In the genomic region with DNA sequence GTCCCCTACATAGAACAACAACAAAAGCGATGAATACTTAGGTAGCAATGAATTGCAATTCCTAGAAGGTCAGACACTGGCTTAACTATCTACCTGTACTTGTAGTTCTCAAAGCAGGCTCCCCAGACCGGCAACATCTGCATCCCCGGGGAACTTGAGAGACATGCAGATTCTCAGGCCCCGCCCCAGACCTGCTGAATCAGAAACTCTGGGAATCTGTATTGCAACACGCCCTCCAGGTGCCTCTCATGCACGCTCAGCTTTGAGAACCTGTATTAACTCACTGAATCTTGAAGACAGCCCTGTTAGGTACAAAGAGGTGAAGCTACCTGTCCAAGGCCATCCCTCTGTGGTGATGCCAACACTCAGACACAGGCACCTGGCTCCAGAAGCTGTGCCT, we compare ENCODE assay signal across 25 cellular contexts.
A peak's percentile ranks its signal among the peaks of the same experiment; 100 is the strongest.
DNase-seq lines count a peak whose midpoint lies in the region; ATAC-seq, FAIRE-seq and TF ChIP-seq lines count a peak whose summit lies in the region.
"Had no signal": no experiment of that assay in that cellular context is flagged by ENCODE, and none has a peak within 500 bp of the region (broad histone marks: within the 10 kb centered on the region; RNA-seq: fewer than 3 reads in every experiment).

No MANE protein-coding gene starts in this region.

- 78 to 88% methylated on average over 6 of the region's 6 CpGs for WGBS in endodermal cell (ENCODE audit: insufficient coverage in 1 of 2, insufficient read length in 1 of 2), 2 experiments

- H3K4me3 Mint-ChIP-seq in GM23338 (no peak overlapping the region), endodermal cell (no peak overlapping the region)
- H3K4me3 Mint-ChIP-seq in activated T-helper 2 cell treated with anti-CD3 and anti-CD28 coated beads, Interferon-gamma antibody, Interleukin-2, Interleukin-4, amounts not matched to agents 10 μg/mL and 5 μg/mL and 100 μg/mL, durations not matched to agents 14 hours and 24 hours and 36 hours (ENCODE audit: low read depth) = no peak overlapping the region
- H3K4me3 Mint-ChIP-seq: CD14-positive monocyte; CD4-positive, alpha-beta T cell; CD8-positive, alpha-beta memory T cell; HFFc6 had no signal

- DNase-seq in GM23338 (ENCODE audit: low spot score) (no peak), NCI-H69 (lab: John Stamatoyannopoulos, UW) (peak; percentile 13), endodermal cell (peak; percentile 87), kidney (peak; percentile 27), NCI-H2081 (lab: John Stamatoyannopoulos, UW) (no peak)
- DNase-seq in activated T-helper 2 cell treated with anti-CD3 and anti-CD28 coated beads, Interferon-gamma antibody, Interleukin-2, Interleukin-4, amounts not matched to agents 10 μg/mL and 5 μg/mL and 100 μg/mL, durations not matched to agents 14 hours and 24 hours and 36 hours (ENCODE audit: low spot score) = no peak
- DNase-seq: 8988T; ACHN; AML-193; BE2C; CD4-positive, alpha-beta T cell; CD8-positive, alpha-beta memory T cell; DMS53; DMS79 treated with DMSO at 0.1 percent for 48 hours; GF-D8; GM23248; HFFc6 had no signal

- intact Hi-C loops in kidney (cut with DNase I) = no loop called here
- intact Hi-C loops in activated T-helper 2 cell treated with anti-CD3 and anti-CD28 coated beads, Interferon-gamma antibody, Interleukin-2, Interleukin-4, amounts not matched to agents 10 μg/mL and 5 μg/mL and 100 μg/mL, durations not matched to agents 14 hours and 24 hours and 36 hours (cut with micrococcal nuclease) = no loop called here

- H3K36me3 ChIP-seq in GM23338 (ENCODE audit: insufficient read depth) = no peaks in the 10 kb centered on the region
- no peaks in the 10 kb centered on the region for H3K36me3 ChIP-seq in endodermal cell (ENCODE audit: control insufficient read depth, insufficient read depth, low read length)
- no peaks in the 10 kb centered on the region for H3K36me3 ChIP-seq in kidney (ENCODE audit: control insufficient read depth in 1 of 2, insufficient read depth in 2 of 2, low read length in 2 of 2)
- H3K36me3 ChIP-seq: BE2C; BLaER1 treated with 17β-estradiol and CSF1 and Interleukin-3, amounts not matched to agents 10 nM and 100 nM; HAP-1 had no signal

- no peak for FAIRE-seq in kidney (lab: Jason Lieb, UNC)
- FAIRE-seq: A549, GM12891, GM18507 had no signal

- no peaks in the 10 kb centered on the region for H3K9me3 ChIP-seq in endodermal cell (ENCODE audit: control insufficient read depth, low read length)
- H3K9me3 ChIP-seq in kidney (ENCODE audit: control insufficient read depth in 1 of 2, low read length in 2 of 2) = no peaks in the 10 kb centered on the region
- H3K9me3 ChIP-seq: A549, BE2C, HAP-1 had no signal

- no peak overlapping the region for H3K9ac ChIP-seq in endodermal cell (ENCODE audit: extremely low read depth, low read length, poor library complexity, severe bottlenecking)
- H3K9ac ChIP-seq in kidney (ENCODE audit: low read length in 2 of 2) = no peak overlapping the region
- H3K9ac ChIP-seq: BLaER1 treated with 17β-estradiol and CSF1 and Interleukin-3, amounts not matched to agents 10 nM and 100 nM; GM23248 had no signal

- H3F3A ChIP-seq in GM23338 (replicated peaks; ENCODE audit: low read depth) = no peaks in the 10 kb centered on the region

- H3K27ac Mint-ChIP-seq in GM23338 (no peak overlapping the region), endodermal cell (no peak overlapping the region)
- no peak overlapping the region for H3K27ac Mint-ChIP-seq in activated T-helper 2 cell treated with anti-CD3 and anti-CD28 coated beads, Interferon-gamma antibody, Interleukin-2, Interleukin-4, amounts not matched to agents 10 μg/mL and 5 μg/mL and 100 μg/mL, durations not matched to agents 14 hours and 24 hours and 36 hours
- H3K27ac Mint-ChIP-seq: CD14-positive monocyte; CD4-positive, alpha-beta T cell; CD8-positive, alpha-beta memory T cell; HFFc6 had no signal

- no peak overlapping the region for H3K27ac ChIP-seq in GM23338 (ENCODE audit: low read depth)
- H3K27ac ChIP-seq in endodermal cell (ENCODE audit: low read depth, low read length) = no peak overlapping the region
- H3K27ac ChIP-seq in kidney (ENCODE audit: low read depth in 2 of 2, low read length in 2 of 2) = no peak overlapping the region
- H3K27ac ChIP-seq: A549; BLaER1 treated with 17β-estradiol and CSF1 and Interleukin-3, amounts not matched to agents 10 nM and 100 nM; GM23248 had no signal

- peaks cover 41% of the 10 kb centered on the region for H3K4me1 Mint-ChIP-seq in GM23338
- peaks cover 41% of the 10 kb centered on the region for H3K4me1 Mint-ChIP-seq in endodermal cell
- no peaks in the 10 kb centered on the region for H3K4me1 Mint-ChIP-seq in activated T-helper 2 cell treated with anti-CD3 and anti-CD28 coated beads, Interferon-gamma antibody, Interleukin-2, Interleukin-4, amounts not matched to agents 10 μg/mL and 5 μg/mL and 100 μg/mL, durations not matched to agents 14 hours and 24 hours and 36 hours (ENCODE audit: low read depth)
- H3K4me1 Mint-ChIP-seq: CD8-positive, alpha-beta memory T cell had no signal

- TF ChIP-seq CTCF in GM23338 (conservative IDR thresholded peaks at IDR 0.05; ENCODE audit: low read depth in 2 of 2) = no peak
- no peak for TF ChIP-seq CTCF in endodermal cell (conservative IDR thresholded peaks at IDR 0.05)
- no peak for TF ChIP-seq CTCF in kidney (IDR thresholded peaks at IDR 0.05; ENCODE audit: borderline replicate concordance, extremely low read depth, insufficient read depth)

- peaks cover 1% of the 10 kb centered on the region; the same call in 1 of the 2 replicates for H3K79me2 ChIP-seq in GM23338 (replicated peaks; ENCODE audit: insufficient read depth)

- H3K27me3 Mint-ChIP-seq in GM23338 (ENCODE audit: insufficient read depth, low read depth, poor library complexity) = peaks cover 9% of the 10 kb centered on the region
- H3K27me3 Mint-ChIP-seq in endodermal cell (ENCODE audit: insufficient read depth) = no peaks in the 10 kb centered on the region
- no peaks in the 10 kb centered on the region for H3K27me3 Mint-ChIP-seq in activated T-helper 2 cell treated with anti-CD3 and anti-CD28 coated beads, Interferon-gamma antibody, Interleukin-2, Interleukin-4, amounts not matched to agents 10 μg/mL and 5 μg/mL and 100 μg/mL, durations not matched to agents 14 hours and 24 hours and 36 hours (ENCODE audit: low read depth)
- H3K27me3 Mint-ChIP-seq: CD4-positive, alpha-beta T cell had no signal

- ATAC-seq in GM23338 (no peak), HG03457 (IDR thresholded peaks at IDR 0.05; ENCODE audit: unreplicated experiment) (no peak), HG03045 (IDR thresholded peaks at IDR 0.05; ENCODE audit: unreplicated experiment) (no peak)
- ATAC-seq: A549 had no signal

- H3K4me3 ChIP-seq in GM23338 = no peak overlapping the region
- no peak overlapping the region for H3K4me3 ChIP-seq in endodermal cell (ENCODE audit: low read length)
- H3K4me3 ChIP-seq in kidney (ENCODE audit: low read length in 2 of 2) = no peak overlapping the region
- H3K4me3 ChIP-seq: A549; BLaER1 treated with 17β-estradiol and CSF1 and Interleukin-3, amounts not matched to agents 10 nM and 100 nM; GM23248; HAP-1 had no signal

- H3K36me3 Mint-ChIP-seq in GM23338 (ENCODE audit: low read depth) (0 out of 3 replicates have a peak, but pooled peaks cover 4% of the 10 kb centered on the region), endodermal cell (ENCODE audit: low read depth) (no peaks in the 10 kb centered on the region)
- no peaks in the 10 kb centered on the region for H3K36me3 Mint-ChIP-seq in activated T-helper 2 cell treated with anti-CD3 and anti-CD28 coated beads, Interferon-gamma antibody, Interleukin-2, Interleukin-4, amounts not matched to agents 10 μg/mL and 5 μg/mL and 100 μg/mL, durations not matched to agents 14 hours and 24 hours and 36 hours (ENCODE audit: low read depth)
- H3K36me3 Mint-ChIP-seq: CD14-positive monocyte; CD8-positive, alpha-beta memory T cell had no signal

- H3K27me3 ChIP-seq in GM23338 (ENCODE audit: insufficient read depth) (no peaks in the 10 kb centered on the region), endodermal cell (ENCODE audit: control insufficient read depth, insufficient read depth, low read length, poor library complexity, severe bottlenecking) (no peaks in the 10 kb centered on the region)
- H3K27me3 ChIP-seq: BE2C; BLaER1 treated with 17β-estradiol and CSF1 and Interleukin-3, amounts not matched to agents 10 nM and 100 nM had no signal

- H3K9me2 ChIP-seq in GM23338 (ENCODE audit: insufficient read depth) = no peaks in the 10 kb centered on the region

- H3K9me3 Mint-ChIP-seq in GM23338 = no peaks in the 10 kb centered on the region
- no peaks in the 10 kb centered on the region for H3K9me3 Mint-ChIP-seq in endodermal cell
- no peaks in the 10 kb centered on the region for H3K9me3 Mint-ChIP-seq in activated T-helper 2 cell treated with anti-CD3 and anti-CD28 coated beads, Interferon-gamma antibody, Interleukin-2, Interleukin-4, amounts not matched to agents 10 μg/mL and 5 μg/mL and 100 μg/mL, durations not matched to agents 14 hours and 24 hours and 36 hours

- no peaks in the 10 kb centered on the region for H4K20me1 ChIP-seq in GM23338 (replicated peaks; ENCODE audit: insufficient read depth)

- H3K4me1 ChIP-seq in GM23338 (ENCODE audit: insufficient read depth) = peaks cover 38% of the 10 kb centered on the region
- peaks cover 3% of the 10 kb centered on the region for H3K4me1 ChIP-seq in endodermal cell (ENCODE audit: control insufficient read depth, insufficient read depth, low read length)
- H3K4me1 ChIP-seq in kidney (ENCODE audit: control insufficient read depth in 1 of 2, insufficient read depth in 1 of 2, low read depth in 1 of 2, low read length in 2 of 2) = no peaks in the 10 kb centered on the region
- H3K4me1 ChIP-seq: A549, BE2C, HAP-1 had no signal

- H2AFZ ChIP-seq in GM23338 = no peak overlapping the region
- H2AFZ ChIP-seq: GM23248 had no signal

- H3K4me2 ChIP-seq in GM23338 = peak overlapping the region; percentile 52
- H3K4me2 ChIP-seq: A549; BLaER1 treated with 17β-estradiol and CSF1 and Interleukin-3, amounts not matched to agents 10 nM and 100 nM had no signal

TF ChIP-seq in GM23338, 12 proteins besides CTCF, POLR2A, EP300 and RAD21 (continues in another document):
- TF ChIP-seq EZH2phosphoT487 (IDR thresholded peaks at IDR 0.05; ENCODE audit: unreplicated experiment) = no peak

Comparison
In these comparisons a context has a peak if more than half of its experiments do, and no peak if none do; other contexts are left out.
1. DNase-seq: peak in NCI-H69 (single experiment), endodermal cell (single experiment) and kidney (single experiment); none in GM23338 (single experiment), NCI-H2081 (0 of 2) and activated T-helper 2 cell treated with anti-CD3 and anti-CD28 coated beads, Interferon-gamma antibody, Interleukin-2, Interleukin-4, amounts not matched to agents 10 μg/mL and 5 μg/mL and 100 μg/mL, durations not matched to agents 14 hours and 24 hours and 36 hours (single experiment).